8 cellular contexts compared by ENCODE assay signal in the genomic region with DNA sequence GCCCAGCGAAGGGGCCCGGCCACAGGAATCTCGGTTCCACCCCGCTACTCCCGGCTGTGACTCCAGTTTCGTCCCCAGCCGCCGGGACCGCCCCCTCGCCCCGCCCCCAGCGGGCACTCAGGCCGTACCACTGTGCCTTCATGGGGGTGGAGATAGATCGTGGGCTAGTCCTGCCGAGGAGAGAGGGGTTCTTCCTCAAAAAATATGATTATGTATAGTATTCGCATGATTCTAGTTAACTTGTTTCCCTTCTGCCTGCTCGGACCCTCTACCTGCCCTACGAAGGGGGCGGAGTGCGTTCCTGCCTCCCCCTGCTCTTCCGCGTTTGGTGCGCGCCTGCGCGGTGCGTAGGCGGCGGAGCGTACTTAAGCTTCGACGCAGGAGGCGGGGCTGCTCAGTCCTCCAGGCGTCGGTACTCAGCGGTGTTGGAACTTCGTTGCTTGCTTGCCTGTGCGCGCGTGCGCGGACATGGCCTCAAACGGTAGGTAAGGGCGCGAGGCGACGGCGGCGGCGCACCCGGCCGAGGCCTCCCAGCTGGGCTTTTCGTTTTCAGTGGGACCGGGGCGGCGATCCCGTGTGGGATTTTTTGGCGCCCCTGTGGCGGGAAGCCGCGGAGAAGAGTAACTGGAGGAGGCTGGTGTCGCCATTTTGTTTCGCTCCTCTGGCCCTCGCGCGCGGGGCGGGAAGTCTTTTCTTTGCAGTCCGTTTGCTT. TPM values are rescaled to one million over a fixed set of nuclear protein-coding genes. Genes with fewer than 3 reads are reported as not detected.
DNase-seq lines count a peak whose midpoint lies in the region; ATAC-seq, FAIRE-seq and TF ChIP-seq lines count a peak whose summit lies in the region.

A gene (plus strand): TSS at position 393 of the 712 bp plus-strand sequence. CDS start 76 bp downstream, at position 469.

- H3K36me3 ChIP-seq in A673 (ENCODE audit: insufficient read depth, low read length, poor library complexity, severe bottlenecking) (peaks cover 42% of the 10 kb centered on the region), WERI-Rb-1 (peaks cover 48% of the 10 kb centered on the region), breast epithelium (no peaks in the 10 kb centered on the region), small intestine (ENCODE audit: control insufficient read depth in 2 of 2, insufficient read depth in 2 of 2, low read length in 2 of 2) (peaks cover 14% of the 10 kb centered on the region in 2 donors)

- no peak for TF ChIP-seq CTCF in A673 (conservative IDR thresholded peaks at IDR 0.05; ENCODE audit: low read depth, low read length)
- TF ChIP-seq CTCF in WERI-Rb-1 (IDR thresholded peaks at IDR 0.05; ENCODE audit: low read depth, low read length), result no peak
- TF ChIP-seq CTCF in breast epithelium (IDR thresholded peaks at IDR 0.05), result peak in 2 of 3 donors; percentile 38 to 42

- 0% methylated on average over 64 to 69 of the region's 69 CpGs for WGBS in small intestine, 3 donors

- CTCF ChIA-PET in A673 (lab: Charles Lee), result interaction anchor here (0.6 kb wide), 1 partner anchor 859 kb away, joined by 5 read pairs; no protein-coding TSS in a partner anchor

- H3K4me3 ChIP-seq in A673 (ENCODE audit: low read depth, low read length, poor library complexity, severe bottlenecking), result peak within 1 kb of the TSS; percentile 88
- peak within 1 kb of the TSS; percentile 74 for H3K4me3 ChIP-seq in WERI-Rb-1 (ENCODE audit: low read depth, low read length)
- H3K4me3 ChIP-seq in breast epithelium, result peak within 1 kb of the TSS; percentile 80 to 81 (median 81)
- H3K4me3 ChIP-seq in small intestine (ENCODE audit: low read depth in 1 of 2, low read length in 2 of 2), result peak within 1 kb of the TSS; percentile 70 to 78

- POLR2A ChIA-PET in A673 (lab: Charles Lee; ENCODE audit: low non-redundant PET), result interaction anchor here (0.6 to 1.7 kb wide), 8 partner anchors 10 to 700 kb away, joined by 3 to 10 read pairs (median 4); a partner anchor contains a TSS

- H3K9me3 ChIP-seq in A673 (ENCODE audit: low read depth, low read length, poor library complexity, severe bottlenecking), result no peaks in the 10 kb centered on the region
- no peaks in the 10 kb centered on the region for H3K9me3 ChIP-seq in WERI-Rb-1 (ENCODE audit: severe bottlenecking)
- no peaks in the 10 kb centered on the region for H3K9me3 ChIP-seq in breast epithelium
- H3K9me3 ChIP-seq in small intestine (ENCODE audit: control insufficient read depth, low read depth), result no peaks in the 10 kb centered on the region

- TF ChIP-seq POLR2A in breast epithelium (IDR thresholded peaks at IDR 0.05), result peak; percentile 99

- DNase-seq in A673 (ENCODE audit: low spot score) (peak; percentile 88), NCI-H2196 treated with DMSO at 0.1 percent for 48 hours (lab: John Stamatoyannopoulos, UW; ENCODE audit: unreplicated experiment) (peak; percentile 57), WERI-Rb-1 (peak; percentile 87), breast epithelium (ENCODE audit: low spot score in 2 of 2) (peak; percentile 88 to 96), iPS-NIHi11 (ENCODE audit: low spot score) (peak; percentile 97), small intestine (peak; percentile 90)

- intact Hi-C loops in A673 (cut with micrococcal nuclease; ENCODE audit: unreplicated experiment) (no loop called here), breast epithelium (cut with DNase I; ENCODE audit: low total_unique reads) (no loop called here)

- BruUV-seq in A673 (replicated peaks; lab: Mats Ljungman, UMichigan), result no TSS peak

- FAIRE-seq in small intestine (lab: Jason Lieb, UNC), result no peak

- H3K27ac ChIP-seq in A673 (ENCODE audit: low read depth, low read length, poor library complexity, severe bottlenecking), result peak within 1 kb of the TSS; percentile 100
- peak within 1 kb of the TSS; percentile 99 for H3K27ac ChIP-seq in WERI-Rb-1
- peak within 1 kb of the TSS; percentile 96 for H3K27ac ChIP-seq in breast epithelium
- peak within 1 kb of the TSS; percentile 85 to 98 for H3K27ac ChIP-seq in small intestine (ENCODE audit: low read depth in 1 of 2, low read length in 1 of 2)

- peaks cover 12% of the 10 kb centered on the region for H3K4me1 ChIP-seq in A673 (ENCODE audit: insufficient read depth, low read length, poor library complexity, severe bottlenecking)
- H3K4me1 ChIP-seq in breast epithelium, result peaks cover 0 to 16% of the 10 kb centered on the region in 2 donors
- H3K4me1 ChIP-seq in small intestine (ENCODE audit: control insufficient read depth in 2 of 2, insufficient read depth in 1 of 2, low read depth in 1 of 2, low read length in 1 of 2), result peaks cover 0 to 7% of the 10 kb centered on the region in 2 donors

- H3K27me3 ChIP-seq in A673 (replicated peaks; ENCODE audit: insufficient read depth, low read depth, low read length, poor library complexity) (no peaks in the 10 kb centered on the region), WERI-Rb-1 (ENCODE audit: insufficient read depth, low read depth, severe bottlenecking) (no peaks in the 10 kb centered on the region), breast epithelium (no peaks in the 10 kb centered on the region), small intestine (ENCODE audit: control insufficient read depth in 2 of 2, insufficient read depth in 2 of 2, low read length in 2 of 2) (no peaks in the 10 kb centered on the region)

- ATAC-seq in GM18868 (IDR thresholded peaks at IDR 0.05; ENCODE audit: unreplicated experiment) (peak; percentile 48), HG03103 (IDR thresholded peaks at IDR 0.05; ENCODE audit: low read depth, unreplicated experiment) (peak; percentile 42)

RNA-seq across cellular contexts. Expression of the gene that starts here (rescaled TPM):
- total RNA-seq in A673 (2021) (1,134 and 1,264 TPM in 2 replicates), breast epithelium (10 to 100 TPM; 59.0 to 78.3 (median 73.9) TPM)
- polyA plus RNA-seq in small intestine, result 100 to 1,000 TPM; 147 to 246 (median 172) TPM

Comparison
In these comparisons a context has a peak if more than half of its experiments do, and no peak if none do; other contexts are left out.
1. Peak in every context shown above with its lines: DNase-seq, ATAC-seq, H3K4me3 ChIP-seq and H3K27ac ChIP-seq.
2. RNA of the gene that starts here (total RNA-seq): 1,134 to 1,264 TPM in A673; 59.0 to 78.3 TPM in breast epithelium; every median in the first group is over 10 times any median in the second.
3. CTCF ChIP-seq: peak in breast epithelium (2 of 3); none in A673 (single experiment) and WERI-Rb-1 (single experiment).